In the genomic region with DNA sequence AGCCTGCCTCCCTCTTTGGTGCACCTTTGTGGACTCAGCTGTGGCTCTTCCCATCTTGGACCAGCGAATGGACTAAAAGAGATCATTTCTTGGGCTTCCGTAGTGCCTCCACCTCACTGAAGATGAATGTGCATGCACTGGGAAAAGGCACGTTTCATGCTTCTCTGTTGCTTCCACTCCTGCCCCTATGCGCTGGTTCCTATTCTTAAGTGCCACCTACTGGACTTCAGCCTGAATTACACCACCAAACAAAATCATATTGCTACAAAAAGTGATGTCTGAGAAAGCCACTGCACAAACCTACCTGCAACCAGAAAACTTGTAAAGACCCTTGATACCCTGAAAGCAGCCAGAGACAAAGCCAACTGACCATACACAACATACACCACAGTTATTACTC, we compare ENCODE assay signal across 8 cellular contexts.
DNase-seq lines count a peak whose midpoint lies in the region; ATAC-seq and TF ChIP-seq lines count a peak whose summit lies in the region.

No MANE protein-coding gene starts in this region.

- H3K27me3 ChIP-seq in GM06990 (replicated peaks; ENCODE audit: control insufficient read depth, insufficient read depth, low read length) (no peaks in the 10 kb centered on the region), NT2/D1 (ENCODE audit: insufficient read depth, insufficient read length) (no peaks in the 10 kb centered on the region), gastrocnemius medialis (no peaks in the 10 kb centered on the region)
- H3K27me3 ChIP-seq in naive thymus-derived CD4-positive, alpha-beta T cell (ENCODE audit: control insufficient read depth in 2 of 2, insufficient read depth in 2 of 2, low read length in 2 of 2) = no peaks in the 10 kb centered on the region

- H3K4me3 ChIP-seq in GM06990 (replicated peaks; ENCODE audit: low read depth, low read length) (no peak overlapping the region), NT2/D1 (ENCODE audit: insufficient read length, low read depth) (no peak overlapping the region), fibroblast of villous mesenchyme (ENCODE audit: low read depth, low read length) (no peak overlapping the region), gastrocnemius medialis (no peak overlapping the region)
- no peak overlapping the region for H3K4me3 ChIP-seq in naive thymus-derived CD4-positive, alpha-beta T cell (ENCODE audit: low read length)

- DNase-seq in GM06990 (ENCODE audit: extremely low read depth, insufficient read length) = no peak
- peak; percentile 20 for DNase-seq in NT2/D1 (ENCODE audit: low read depth, low spot score)
- peak; percentile 23 for DNase-seq in fibroblast of villous mesenchyme (ENCODE audit: low read depth)
- no peak for DNase-seq in gastrocnemius medialis
- DNase-seq in naive thymus-derived CD4-positive, alpha-beta T cell = no peak

- H3K27ac ChIP-seq in gastrocnemius medialis = no peak overlapping the region
- no peak overlapping the region for H3K27ac ChIP-seq in naive thymus-derived CD4-positive, alpha-beta T cell (ENCODE audit: low read depth, low read length)

- H3K9me3 Mint-ChIP-seq in naive thymus-derived CD4-positive, alpha-beta T cell = peaks cover 0 to 29% (median 6%) of the 10 kb centered on the region in 11 donors

- TF ChIP-seq CTCF in GM06990 (IDR thresholded peaks at IDR 0.05; ENCODE audit: insufficient read depth, low read length, poor library complexity, severe bottlenecking) (peak; percentile 65), fibroblast of villous mesenchyme (IDR thresholded peaks at IDR 0.05; ENCODE audit: insufficient read depth, low read depth, low read length) (peak; percentile 59), gastrocnemius medialis (IDR thresholded peaks at IDR 0.05 in 4 of 5, conservative IDR thresholded peaks at IDR 0.05 in 1 of 5) (peak in 1 of 5 experiments; percentile 26)

- ATAC-seq in HG02981 (IDR thresholded peaks at IDR 0.05; ENCODE audit: unreplicated experiment) (peak; percentile 51), gastrocnemius medialis (no peak), GM19455 (IDR thresholded peaks at IDR 0.05; ENCODE audit: unreplicated experiment) (no peak), HG03139 (IDR thresholded peaks at IDR 0.05; ENCODE audit: unreplicated experiment) (no peak)
- ATAC-seq in naive thymus-derived CD4-positive, alpha-beta T cell = no peak

- TF ChIP-seq POLR2A in gastrocnemius medialis (IDR thresholded peaks at IDR 0.05) = no peak

- H3K36me3 ChIP-seq in GM06990 (ENCODE audit: control insufficient read depth, insufficient read depth, low read length) (no peaks in the 10 kb centered on the region), NT2/D1 (ENCODE audit: insufficient read depth, insufficient read length, low read length) (no peaks in the 10 kb centered on the region), gastrocnemius medialis (no peaks in the 10 kb centered on the region)
- H3K36me3 ChIP-seq in naive thymus-derived CD4-positive, alpha-beta T cell (ENCODE audit: control insufficient read depth in 2 of 3, insufficient read depth in 3 of 3, low read length in 3 of 3) = no peaks in the 10 kb centered on the region

- H3K27me3 Mint-ChIP-seq in naive thymus-derived CD4-positive, alpha-beta T cell = peaks cover 0 to 10% (median 0%) of the 10 kb centered on the region in 5 donors

- intact Hi-C loops in gastrocnemius medialis (cut with DNase I; ENCODE audit: low total_unique reads) = no loop called here
- intact Hi-C loops in naive thymus-derived CD4-positive, alpha-beta T cell (cut with micrococcal nuclease) = loop anchor here in 1 of 2 donors (1.0 to 10.0 kb wide), 2 partner anchors 476 to 1366 kb away; no protein-coding TSS in a partner anchor

- in situ Hi-C loops in gastrocnemius medialis (cut with MboI; ENCODE audit: low sequenced_read_pairs in 4 of 4) = no loop called here

- CTCF ChIA-PET in naive thymus-derived CD4-positive, alpha-beta T cell (lab: Charles Lee) = no interaction called here

- no peak overlapping the region for H3K27ac Mint-ChIP-seq in naive thymus-derived CD4-positive, alpha-beta T cell

- peaks cover 10% of the 10 kb centered on the region for H3K9me3 ChIP-seq in NT2/D1 (ENCODE audit: insufficient read depth, low read length)
- H3K9me3 ChIP-seq in gastrocnemius medialis = no peaks in the 10 kb centered on the region
- no peaks in the 10 kb centered on the region for H3K9me3 ChIP-seq in naive thymus-derived CD4-positive, alpha-beta T cell (ENCODE audit: control insufficient read depth in 2 of 3, low read length in 3 of 3)

- H3K4me1 ChIP-seq in NT2/D1 (ENCODE audit: insufficient read depth, insufficient read length) = no peaks in the 10 kb centered on the region
- no peaks in the 10 kb centered on the region for H3K4me1 ChIP-seq in gastrocnemius medialis
- H3K4me1 ChIP-seq in naive thymus-derived CD4-positive, alpha-beta T cell (ENCODE audit: control insufficient read depth in 2 of 2, insufficient read depth in 2 of 2, low read length in 2 of 2) = no peaks in the 10 kb centered on the region

- no peaks in the 10 kb centered on the region for H3K36me3 Mint-ChIP-seq in naive thymus-derived CD4-positive, alpha-beta T cell

- POLR2A ChIA-PET in naive thymus-derived CD4-positive, alpha-beta T cell (lab: Charles Lee) = no interaction called here

- peaks cover 0 to 1% (median 0%) of the 10 kb centered on the region in 7 donors for H3K4me1 Mint-ChIP-seq in naive thymus-derived CD4-positive, alpha-beta T cell

- no peak overlapping the region for H3K9ac ChIP-seq in NT2/D1 (ENCODE audit: insufficient read length, low read depth)

- H3K4me3 Mint-ChIP-seq in naive thymus-derived CD4-positive, alpha-beta T cell = peak overlapping the region in 1 of 10 donors; percentile 52

Comparison
In these comparisons a context has a peak if more than half of its experiments do, and no peak if none do; other contexts are left out.
1. DNase-seq: peak in NT2/D1 (single experiment) and fibroblast of villous mesenchyme (single experiment); none in GM06990 (single experiment), gastrocnemius medialis (0 of 2) and naive thymus-derived CD4-positive, alpha-beta T cell (0 of 9).